Comparison of ENCODE assay signal across 5 cellular contexts in genomic region chr17:21701090-21701489, GRCh38. TPM values are rescaled to one million over a fixed set of nuclear protein-coding genes. Genes with fewer than 3 reads are reported as not detected.
"Had no signal": no experiment of that assay in that cellular context is flagged by ENCODE, and none has a peak within 500 bp of the region (broad histone marks: within the 10 kb centered on the region; RNA-seq: fewer than 3 reads in every experiment).

No MANE protein-coding gene starts in this region.

RNA-seq across cellular contexts. Expression of gene KCNJ18, which starts 8.8 kb away (rescaled TPM):
- total RNA-seq: GM23338, H1, H9, HT-29, IMR-90 had no signal
- polyA plus RNA-seq: GM23338, H1, IMR-90 had no signal
